In genomic region chr7:155315977-155316376, GRCh38 we compare ENCODE assay signal across 31 cellular contexts.
"Had no signal": no experiment of that assay in that cellular context is flagged by ENCODE, and none has a peak within 500 bp of the region (broad histone marks: within the 10 kb centered on the region; RNA-seq: fewer than 3 reads in every experiment).

No MANE protein-coding gene starts in this region.

- ATAC-seq: activated CD8-positive, alpha-beta memory T cell treated with anti-CD3 and anti-CD28 coated beads, Interleukin-2, amount 10 ng/mL, durations not matched to agents 7 days and 5 days; activated naive CD8-positive, alpha-beta T cell treated with anti-CD3 and anti-CD28 coated beads, Interleukin-2, amount 50 U/mL, for 24 hours; PC-3 had no signal

- H3K27me3 ChIP-seq: MG63 had no signal

- H3K36me3 Mint-ChIP-seq: activated CD8-positive, alpha-beta memory T cell treated with anti-CD3 and anti-CD28 coated beads, Interleukin-2, amount 10 ng/mL, durations not matched to agents 7 days and 5 days had no signal

- DNase-seq: activated CD4-positive, alpha-beta memory T cell treated with anti-CD3 and anti-CD28 coated beads, Interleukin-2, amount 10 ng/mL, durations not matched to agents 7 days and 5 days; activated CD4-positive, alpha-beta T cell treated with anti-CD3 and anti-CD28 coated beads for 1 hour; activated CD4-positive, alpha-beta T cell treated with anti-CD3 and anti-CD28 coated beads for 48 hours; activated CD4-positive, CD25-positive, alpha-beta regulatory T cell; activated CD8-positive, alpha-beta memory T cell treated with anti-CD3 and anti-CD28 coated beads for 24 hours; activated CD8-positive, alpha-beta memory T cell treated with anti-CD3 and anti-CD28 coated beads, Interleukin-2, amount 10 ng/mL, durations not matched to agents 7 days and 5 days; activated CD8-positive, alpha-beta memory T cell treated with anti-CD3 and anti-CD28 coated beads, Interleukin-2, amount 50 U/mL, for 48 hours; activated effector memory CD4-positive, alpha-beta T cell treated with Interleukin-2 at 50 U/mL for 16 hours; activated naive CD4-positive, alpha-beta T cell treated with anti-CD3 and anti-CD28 coated beads, Interleukin-2, amount 10 ng/mL, durations not matched to agents 7 days and 5 days; activated naive CD8-positive, alpha-beta T cell treated with anti-CD3 and anti-CD28 coated beads, Interleukin-2, amount 50 U/mL, for 24 hours; activated T-cell treated with anti-CD3 and anti-CD28 coated beads, Interleukin-2, amount 50 U/mL, for 48 hours; anterior cingulate cortex; caudate nucleus; Kasumi-1; KG1; MG63; NCI-H1048; NCI-H1105 treated with DMSO at 0.1 percent for 48 hours; NCI-H1436; NCI-H1694 treated with DMSO at 0.1 percent for 48 hours; NCI-H2029; NCI-H345; NCI-H524 treated with DMSO at 0.1 percent for 48 hours; PC-3; Right ventricle myocardium superior; SW 1271; T-helper 1 cell; T1000; WERI-Rb-1 had no signal

- H3K27ac Mint-ChIP-seq: activated CD4-positive, alpha-beta memory T cell treated with anti-CD3 and anti-CD28 coated beads, Interleukin-2, amount 10 ng/mL, durations not matched to agents 7 days and 5 days; activated CD8-positive, alpha-beta memory T cell treated with anti-CD3 and anti-CD28 coated beads, Interleukin-2, amount 10 ng/mL, durations not matched to agents 7 days and 5 days; activated naive CD4-positive, alpha-beta T cell treated with anti-CD3 and anti-CD28 coated beads, Interleukin-2, amount 10 ng/mL, durations not matched to agents 7 days and 5 days; activated naive CD8-positive, alpha-beta T cell; activated naive CD8-positive, alpha-beta T cell treated with anti-CD3 and anti-CD28 coated beads, Interleukin-2, amount 50 U/mL, for 24 hours; brain had no signal

- H3K27me3 Mint-ChIP-seq: activated naive CD4-positive, alpha-beta T cell treated with anti-CD3 and anti-CD28 coated beads, Interleukin-2, amount 10 ng/mL, durations not matched to agents 7 days and 5 days; activated naive CD8-positive, alpha-beta T cell had no signal

- H3K4me3 ChIP-seq: MG63 had no signal

- H3K9me3 Mint-ChIP-seq: activated CD4-positive, alpha-beta memory T cell treated with anti-CD3 and anti-CD28 coated beads, Interleukin-2, amount 10 ng/mL, durations not matched to agents 7 days and 5 days; activated naive CD4-positive, alpha-beta T cell treated with anti-CD3 and anti-CD28 coated beads, Interleukin-2, amount 10 ng/mL, durations not matched to agents 7 days and 5 days; activated naive CD8-positive, alpha-beta T cell treated with anti-CD3 and anti-CD28 coated beads, Interleukin-2, amount 50 U/mL, for 24 hours had no signal

- H3K4me1 Mint-ChIP-seq: activated CD4-positive, alpha-beta memory T cell treated with anti-CD3 and anti-CD28 coated beads, Interleukin-2, amount 10 ng/mL, durations not matched to agents 7 days and 5 days; activated CD8-positive, alpha-beta memory T cell treated with anti-CD3 and anti-CD28 coated beads, Interleukin-2, amount 10 ng/mL, durations not matched to agents 7 days and 5 days; activated naive CD4-positive, alpha-beta T cell treated with anti-CD3 and anti-CD28 coated beads, Interleukin-2, amount 10 ng/mL, durations not matched to agents 7 days and 5 days; activated naive CD8-positive, alpha-beta T cell treated with anti-CD3 and anti-CD28 coated beads, Interleukin-2, amount 50 U/mL, for 24 hours; brain had no signal

- H3K4me3 Mint-ChIP-seq: activated CD4-positive, alpha-beta memory T cell treated with anti-CD3 and anti-CD28 coated beads, Interleukin-2, amount 10 ng/mL, durations not matched to agents 7 days and 5 days; activated CD8-positive, alpha-beta memory T cell treated with anti-CD3 and anti-CD28 coated beads, Interleukin-2, amount 10 ng/mL, durations not matched to agents 7 days and 5 days; activated naive CD4-positive, alpha-beta T cell treated with anti-CD3 and anti-CD28 coated beads, Interleukin-2, amount 10 ng/mL, durations not matched to agents 7 days and 5 days; activated naive CD8-positive, alpha-beta T cell; activated naive CD8-positive, alpha-beta T cell treated with anti-CD3 and anti-CD28 coated beads, Interleukin-2, amount 50 U/mL, for 24 hours; brain had no signal

- H3K36me3 ChIP-seq: MG63, WERI-Rb-1 had no signal

- H3K27ac ChIP-seq: WERI-Rb-1 had no signal

- H3K9me3 ChIP-seq: MG63 had no signal
